ENCODE assay signal across 1 cellular context in the genomic region with DNA sequence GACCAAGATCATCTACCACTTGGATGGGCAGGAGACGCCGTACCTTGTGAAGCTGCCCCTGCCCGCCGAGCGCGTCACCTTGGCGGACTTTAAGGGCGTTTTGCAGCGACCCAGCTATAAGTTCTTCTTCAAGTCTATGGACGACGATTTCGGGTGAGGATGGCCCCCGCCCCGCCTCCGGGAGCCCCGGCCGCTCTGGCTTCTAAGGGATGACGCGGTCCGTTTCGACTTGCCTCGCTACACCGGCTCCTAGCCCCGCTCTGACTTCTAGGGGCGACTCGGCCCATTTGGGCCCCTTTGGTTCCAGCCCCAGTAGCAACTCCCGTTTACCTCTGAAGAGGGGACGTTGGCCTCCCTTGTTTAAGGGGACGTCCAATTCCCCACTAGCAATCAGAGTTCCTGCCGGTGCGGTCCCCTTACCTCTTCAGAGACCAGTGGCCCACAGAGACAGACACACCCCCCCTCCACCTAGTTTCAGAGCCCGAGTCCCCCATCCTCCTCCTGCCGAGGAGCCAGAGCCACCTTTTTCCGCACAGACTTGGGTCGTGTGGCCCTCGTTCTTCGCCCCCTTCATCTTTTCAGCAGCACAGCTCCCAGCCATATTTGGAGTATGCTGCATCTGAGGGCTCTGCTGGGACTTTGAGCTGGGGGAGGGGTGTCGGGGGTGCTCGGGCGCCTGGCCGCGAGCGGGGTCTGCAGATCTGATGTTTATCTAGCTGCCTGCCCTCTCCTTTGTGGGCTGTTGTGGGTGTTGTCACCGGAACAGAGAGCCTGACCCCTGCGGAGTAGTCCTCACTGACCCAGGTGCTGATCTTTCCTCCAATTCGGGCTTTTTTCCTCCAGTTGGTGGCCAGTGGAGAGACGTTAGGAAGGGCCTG.
TF ChIP-seq lines count a peak whose summit lies in the region.

No MANE protein-coding gene starts in this region.

TF ChIP-seq in HepG2, 621 proteins besides CTCF, POLR2A, EP300 and RAD21 (continued from another document and continues in another):
- TF ChIP-seq, protein P1, sequence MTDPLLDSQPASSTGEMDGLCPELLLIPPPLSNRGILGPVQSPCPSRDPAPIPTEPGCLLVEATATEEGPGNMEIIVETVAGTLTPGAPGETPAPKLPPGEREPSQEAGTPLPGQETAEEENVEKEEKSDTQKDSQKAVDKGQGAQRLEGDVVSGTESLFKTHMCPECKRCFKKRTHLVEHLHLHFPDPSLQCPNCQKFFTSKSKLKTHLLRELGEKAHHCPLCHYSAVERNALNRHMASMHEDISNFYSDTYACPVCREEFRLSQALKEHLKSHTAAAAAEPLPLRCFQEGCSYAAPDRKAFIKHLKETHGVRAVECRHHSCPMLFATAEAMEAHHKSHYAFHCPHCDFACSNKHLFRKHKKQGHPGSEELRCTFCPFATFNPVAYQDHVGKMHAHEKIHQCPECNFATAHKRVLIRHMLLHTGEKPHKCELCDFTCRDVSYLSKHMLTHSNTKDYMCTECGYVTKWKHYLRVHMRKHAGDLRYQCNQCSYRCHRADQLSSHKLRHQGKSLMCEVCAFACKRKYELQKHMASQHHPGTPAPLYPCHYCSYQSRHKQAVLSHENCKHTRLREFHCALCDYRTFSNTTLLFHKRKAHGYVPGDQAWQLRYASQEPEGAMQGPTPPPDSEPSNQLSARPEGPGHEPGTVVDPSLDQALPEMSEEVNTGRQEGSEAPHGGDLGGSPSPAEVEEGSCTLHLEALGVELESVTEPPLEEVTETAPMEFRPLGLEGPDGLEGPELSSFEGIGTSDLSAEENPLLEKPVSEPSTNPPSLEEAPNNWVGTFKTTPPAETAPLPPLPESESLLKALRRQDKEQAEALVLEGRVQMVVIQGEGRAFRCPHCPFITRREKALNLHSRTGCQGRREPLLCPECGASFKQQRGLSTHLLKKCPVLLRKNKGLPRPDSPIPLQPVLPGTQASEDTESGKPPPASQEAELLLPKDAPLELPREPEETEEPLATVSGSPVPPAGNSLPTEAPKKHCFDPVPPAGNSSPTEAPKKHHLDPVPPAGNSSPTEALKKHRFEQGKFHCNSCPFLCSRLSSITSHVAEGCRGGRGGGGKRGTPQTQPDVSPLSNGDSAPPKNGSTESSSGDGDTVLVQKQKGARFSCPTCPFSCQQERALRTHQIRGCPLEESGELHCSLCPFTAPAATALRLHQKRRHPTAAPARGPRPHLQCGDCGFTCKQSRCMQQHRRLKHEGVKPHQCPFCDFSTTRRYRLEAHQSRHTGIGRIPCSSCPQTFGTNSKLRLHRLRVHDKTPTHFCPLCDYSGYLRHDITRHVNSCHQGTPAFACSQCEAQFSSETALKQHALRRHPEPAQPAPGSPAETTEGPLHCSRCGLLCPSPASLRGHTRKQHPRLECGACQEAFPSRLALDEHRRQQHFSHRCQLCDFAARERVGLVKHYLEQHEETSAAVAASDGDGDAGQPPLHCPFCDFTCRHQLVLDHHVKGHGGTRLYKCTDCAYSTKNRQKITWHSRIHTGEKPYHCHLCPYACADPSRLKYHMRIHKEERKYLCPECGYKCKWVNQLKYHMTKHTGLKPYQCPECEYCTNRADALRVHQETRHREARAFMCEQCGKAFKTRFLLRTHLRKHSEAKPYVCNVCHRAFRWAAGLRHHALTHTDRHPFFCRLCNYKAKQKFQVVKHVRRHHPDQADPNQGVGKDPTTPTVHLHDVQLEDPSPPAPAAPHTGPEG (CRISPR knock-in tag; IDR thresholded peaks at IDR 0.05), result no peak
- TF ChIP-seq, protein P2, sequence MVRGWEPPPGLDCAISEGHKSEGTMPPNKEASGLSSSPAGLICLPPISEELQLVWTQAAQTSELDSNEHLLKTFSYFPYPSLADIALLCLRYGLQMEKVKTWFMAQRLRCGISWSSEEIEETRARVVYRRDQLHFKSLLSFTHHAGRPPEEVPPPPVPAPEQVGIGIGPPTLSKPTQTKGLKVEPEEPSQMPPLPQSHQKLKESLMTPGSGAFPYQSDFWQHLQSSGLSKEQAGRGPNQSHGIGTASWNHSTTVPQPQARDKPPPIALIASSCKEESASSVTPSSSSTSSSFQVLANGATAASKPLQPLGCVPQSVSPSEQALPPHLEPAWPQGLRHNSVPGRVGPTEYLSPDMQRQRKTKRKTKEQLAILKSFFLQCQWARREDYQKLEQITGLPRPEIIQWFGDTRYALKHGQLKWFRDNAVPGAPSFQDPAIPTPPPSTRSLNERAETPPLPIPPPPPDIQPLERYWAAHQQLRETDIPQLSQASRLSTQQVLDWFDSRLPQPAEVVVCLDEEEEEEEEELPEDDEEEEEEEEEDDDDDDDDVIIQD (CRISPR knock-in tag; IDR thresholded peaks at IDR 0.05; ENCODE audit: low read depth), result no peak
- TF ChIP-seq, protein P3, sequence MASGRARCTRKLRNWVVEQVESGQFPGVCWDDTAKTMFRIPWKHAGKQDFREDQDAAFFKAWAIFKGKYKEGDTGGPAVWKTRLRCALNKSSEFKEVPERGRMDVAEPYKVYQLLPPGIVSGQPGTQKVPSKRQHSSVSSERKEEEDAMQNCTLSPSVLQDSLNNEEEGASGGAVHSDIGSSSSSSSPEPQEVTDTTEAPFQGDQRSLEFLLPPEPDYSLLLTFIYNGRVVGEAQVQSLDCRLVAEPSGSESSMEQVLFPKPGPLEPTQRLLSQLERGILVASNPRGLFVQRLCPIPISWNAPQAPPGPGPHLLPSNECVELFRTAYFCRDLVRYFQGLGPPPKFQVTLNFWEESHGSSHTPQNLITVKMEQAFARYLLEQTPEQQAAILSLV (CRISPR knock-in tag; IDR thresholded peaks at IDR 0.05; ENCODE audit: borderline replicate concordance), result no peak; the same call in 1 of the 2 replicates
- no peak for TF ChIP-seq ZNF577 (CRISPR knock-in tag; IDR thresholded peaks at IDR 0.05; ENCODE audit: borderline replicate concordance, low read depth)
- TF ChIP-seq, protein P4, sequence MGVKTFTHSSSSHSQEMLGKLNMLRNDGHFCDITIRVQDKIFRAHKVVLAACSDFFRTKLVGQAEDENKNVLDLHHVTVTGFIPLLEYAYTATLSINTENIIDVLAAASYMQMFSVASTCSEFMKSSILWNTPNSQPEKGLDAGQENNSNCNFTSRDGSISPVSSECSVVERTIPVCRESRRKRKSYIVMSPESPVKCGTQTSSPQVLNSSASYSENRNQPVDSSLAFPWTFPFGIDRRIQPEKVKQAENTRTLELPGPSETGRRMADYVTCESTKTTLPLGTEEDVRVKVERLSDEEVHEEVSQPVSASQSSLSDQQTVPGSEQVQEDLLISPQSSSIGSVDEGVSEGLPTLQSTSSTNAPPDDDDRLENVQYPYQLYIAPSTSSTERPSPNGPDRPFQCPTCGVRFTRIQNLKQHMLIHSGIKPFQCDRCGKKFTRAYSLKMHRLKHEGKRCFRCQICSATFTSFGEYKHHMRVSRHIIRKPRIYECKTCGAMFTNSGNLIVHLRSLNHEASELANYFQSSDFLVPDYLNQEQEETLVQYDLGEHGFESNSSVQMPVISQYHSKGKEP (CRISPR knock-in tag; IDR thresholded peaks at IDR 0.05), result no peak
- TF ChIP-seq, protein P5, sequence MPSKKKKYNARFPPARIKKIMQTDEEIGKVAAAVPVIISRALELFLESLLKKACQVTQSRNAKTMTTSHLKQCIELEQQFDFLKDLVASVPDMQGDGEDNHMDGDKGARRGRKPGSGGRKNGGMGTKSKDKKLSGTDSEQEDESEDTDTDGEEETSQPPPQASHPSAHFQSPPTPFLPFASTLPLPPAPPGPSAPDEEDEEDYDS (CRISPR knock-in tag; IDR thresholded peaks at IDR 0.05), result peak; percentile 39
- no peak for TF ChIP-seq THAP11 (CRISPR knock-in tag; IDR thresholded peaks at IDR 0.05)
- no peak for TF ChIP-seq SOX13 (IDR thresholded peaks at IDR 0.05)
- TF ChIP-seq SOX13 (CRISPR knock-in tag; conservative IDR thresholded peaks at IDR 0.05 in 1 of 2, IDR thresholded peaks at IDR 0.05 in 1 of 2), result no peak
- no peak for TF ChIP-seq ZNF549 (CRISPR knock-in tag; IDR thresholded peaks at IDR 0.05)
- TF ChIP-seq, protein P6, sequence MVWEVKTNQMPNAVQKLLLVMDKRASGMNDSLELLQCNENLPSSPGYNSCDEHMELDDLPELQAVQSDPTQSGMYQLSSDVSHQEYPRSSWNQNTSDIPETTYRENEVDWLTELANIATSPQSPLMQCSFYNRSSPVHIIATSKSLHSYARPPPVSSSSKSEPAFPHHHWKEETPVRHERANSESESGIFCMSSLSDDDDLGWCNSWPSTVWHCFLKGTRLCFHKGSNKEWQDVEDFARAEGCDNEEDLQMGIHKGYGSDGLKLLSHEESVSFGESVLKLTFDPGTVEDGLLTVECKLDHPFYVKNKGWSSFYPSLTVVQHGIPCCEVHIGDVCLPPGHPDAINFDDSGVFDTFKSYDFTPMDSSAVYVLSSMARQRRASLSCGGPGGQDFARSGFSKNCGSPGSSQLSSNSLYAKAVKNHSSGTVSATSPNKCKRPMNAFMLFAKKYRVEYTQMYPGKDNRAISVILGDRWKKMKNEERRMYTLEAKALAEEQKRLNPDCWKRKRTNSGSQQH (CRISPR knock-in tag; IDR thresholded peaks at IDR 0.05; ENCODE audit: low read depth), result no peak
- TF ChIP-seq RBFOX2 (IDR thresholded peaks at IDR 0.05; ENCODE audit: low read depth, low read length), result peak; percentile 53; the same call in 1 of the 2 replicates
- no peak for TF ChIP-seq FOSL2 (CRISPR knock-in tag; IDR thresholded peaks at IDR 0.05)
- TF ChIP-seq, protein P7, sequence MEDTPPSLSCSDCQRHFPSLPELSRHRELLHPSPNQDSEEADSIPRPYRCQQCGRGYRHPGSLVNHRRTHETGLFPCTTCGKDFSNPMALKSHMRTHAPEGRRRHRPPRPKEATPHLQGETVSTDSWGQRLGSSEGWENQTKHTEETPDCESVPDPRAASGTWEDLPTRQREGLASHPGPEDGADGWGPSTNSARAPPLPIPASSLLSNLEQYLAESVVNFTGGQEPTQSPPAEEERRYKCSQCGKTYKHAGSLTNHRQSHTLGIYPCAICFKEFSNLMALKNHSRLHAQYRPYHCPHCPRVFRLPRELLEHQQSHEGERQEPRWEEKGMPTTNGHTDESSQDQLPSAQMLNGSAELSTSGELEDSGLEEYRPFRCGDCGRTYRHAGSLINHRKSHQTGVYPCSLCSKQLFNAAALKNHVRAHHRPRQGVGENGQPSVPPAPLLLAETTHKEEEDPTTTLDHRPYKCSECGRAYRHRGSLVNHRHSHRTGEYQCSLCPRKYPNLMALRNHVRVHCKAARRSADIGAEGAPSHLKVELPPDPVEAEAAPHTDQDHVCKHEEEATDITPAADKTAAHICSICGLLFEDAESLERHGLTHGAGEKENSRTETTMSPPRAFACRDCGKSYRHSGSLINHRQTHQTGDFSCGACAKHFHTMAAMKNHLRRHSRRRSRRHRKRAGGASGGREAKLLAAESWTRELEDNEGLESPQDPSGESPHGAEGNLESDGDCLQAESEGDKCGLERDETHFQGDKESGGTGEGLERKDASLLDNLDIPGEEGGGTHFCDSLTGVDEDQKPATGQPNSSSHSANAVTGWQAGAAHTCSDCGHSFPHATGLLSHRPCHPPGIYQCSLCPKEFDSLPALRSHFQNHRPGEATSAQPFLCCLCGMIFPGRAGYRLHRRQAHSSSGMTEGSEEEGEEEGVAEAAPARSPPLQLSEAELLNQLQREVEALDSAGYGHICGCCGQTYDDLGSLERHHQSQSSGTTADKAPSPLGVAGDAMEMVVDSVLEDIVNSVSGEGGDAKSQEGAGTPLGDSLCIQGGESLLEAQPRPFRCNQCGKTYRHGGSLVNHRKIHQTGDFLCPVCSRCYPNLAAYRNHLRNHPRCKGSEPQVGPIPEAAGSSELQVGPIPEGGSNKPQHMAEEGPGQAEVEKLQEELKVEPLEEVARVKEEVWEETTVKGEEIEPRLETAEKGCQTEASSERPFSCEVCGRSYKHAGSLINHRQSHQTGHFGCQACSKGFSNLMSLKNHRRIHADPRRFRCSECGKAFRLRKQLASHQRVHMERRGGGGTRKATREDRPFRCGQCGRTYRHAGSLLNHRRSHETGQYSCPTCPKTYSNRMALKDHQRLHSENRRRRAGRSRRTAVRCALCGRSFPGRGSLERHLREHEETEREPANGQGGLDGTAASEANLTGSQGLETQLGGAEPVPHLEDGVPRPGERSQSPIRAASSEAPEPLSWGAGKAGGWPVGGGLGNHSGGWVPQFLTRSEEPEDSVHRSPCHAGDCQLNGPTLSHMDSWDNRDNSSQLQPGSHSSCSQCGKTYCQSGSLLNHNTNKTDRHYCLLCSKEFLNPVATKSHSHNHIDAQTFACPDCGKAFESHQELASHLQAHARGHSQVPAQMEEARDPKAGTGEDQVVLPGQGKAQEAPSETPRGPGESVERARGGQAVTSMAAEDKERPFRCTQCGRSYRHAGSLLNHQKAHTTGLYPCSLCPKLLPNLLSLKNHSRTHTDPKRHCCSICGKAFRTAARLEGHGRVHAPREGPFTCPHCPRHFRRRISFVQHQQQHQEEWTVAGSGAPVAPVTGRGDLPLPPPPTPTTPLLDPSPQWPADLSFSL (CRISPR knock-in tag; IDR thresholded peaks at IDR 0.05), result no peak
- no peak for TF ChIP-seq JUND (CRISPR knock-in tag; IDR thresholded peaks at IDR 0.05)
- TF ChIP-seq, protein P8, sequence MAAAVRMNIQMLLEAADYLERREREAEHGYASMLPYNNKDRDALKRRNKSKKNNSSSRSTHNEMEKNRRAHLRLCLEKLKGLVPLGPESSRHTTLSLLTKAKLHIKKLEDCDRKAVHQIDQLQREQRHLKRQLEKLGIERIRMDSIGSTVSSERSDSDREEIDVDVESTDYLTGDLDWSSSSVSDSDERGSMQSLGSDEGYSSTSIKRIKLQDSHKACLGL (CRISPR knock-in tag; IDR thresholded peaks at IDR 0.05), result no peak
- TF ChIP-seq ZNF724P (CRISPR knock-in tag; IDR thresholded peaks at IDR 0.05; ENCODE audit: borderline replicate concordance), result no peak
- no peak for TF ChIP-seq TGIF2 (CRISPR knock-in tag; IDR thresholded peaks at IDR 0.05)
- TF ChIP-seq HNRNPL (IDR thresholded peaks at IDR 0.05; ENCODE audit: low read depth, low read length), result no peak
- no peak for TF ChIP-seq ZNF558 (CRISPR knock-in tag; IDR thresholded peaks at IDR 0.05; ENCODE audit: borderline replicate concordance)
- TF ChIP-seq ISL2 (CRISPR knock-in tag; IDR thresholded peaks at IDR 0.05), result no peak
- TF ChIP-seq, protein P9, sequence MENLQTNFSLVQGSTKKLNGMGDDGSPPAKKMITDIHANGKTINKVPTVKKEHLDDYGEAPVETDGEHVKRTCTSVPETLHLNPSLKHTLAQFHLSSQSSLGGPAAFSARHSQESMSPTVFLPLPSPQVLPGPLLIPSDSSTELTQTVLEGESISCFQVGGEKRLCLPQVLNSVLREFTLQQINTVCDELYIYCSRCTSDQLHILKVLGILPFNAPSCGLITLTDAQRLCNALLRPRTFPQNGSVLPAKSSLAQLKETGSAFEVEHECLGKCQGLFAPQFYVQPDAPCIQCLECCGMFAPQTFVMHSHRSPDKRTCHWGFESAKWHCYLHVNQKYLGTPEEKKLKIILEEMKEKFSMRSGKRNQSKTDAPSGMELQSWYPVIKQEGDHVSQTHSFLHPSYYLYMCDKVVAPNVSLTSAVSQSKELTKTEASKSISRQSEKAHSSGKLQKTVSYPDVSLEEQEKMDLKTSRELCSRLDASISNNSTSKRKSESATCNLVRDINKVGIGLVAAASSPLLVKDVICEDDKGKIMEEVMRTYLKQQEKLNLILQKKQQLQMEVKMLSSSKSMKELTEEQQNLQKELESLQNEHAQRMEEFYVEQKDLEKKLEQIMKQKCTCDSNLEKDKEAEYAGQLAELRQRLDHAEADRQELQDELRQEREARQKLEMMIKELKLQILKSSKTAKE (CRISPR knock-in tag; IDR thresholded peaks at IDR 0.05; ENCODE audit: borderline replicate concordance), result peak; percentile 47; the same call in 1 of the 2 replicates
- TF ChIP-seq SIN3A (IDR thresholded peaks at IDR 0.05; ENCODE audit: borderline replicate concordance, low read depth, low read length), result no peak
- TF ChIP-seq KAT8 (CRISPR knock-in tag; IDR thresholded peaks at IDR 0.05), result no peak
- TF ChIP-seq ELF4 (CRISPR knock-in tag; IDR thresholded peaks at IDR 0.05; ENCODE audit: borderline replicate concordance), result no peak
- TF ChIP-seq ZFYVE20 (CRISPR knock-in tag; IDR thresholded peaks at IDR 0.05; ENCODE audit: borderline replicate concordance, low read depth), result no peak
- TF ChIP-seq KLF6 (CRISPR knock-in tag; IDR thresholded peaks at IDR 0.05), result no peak
- TF ChIP-seq RNF2 (conservative IDR thresholded peaks at IDR 0.05; ENCODE audit: low read depth), result no peak
- no peak for TF ChIP-seq PTBP1 (IDR thresholded peaks at IDR 0.05; ENCODE audit: low read depth, low read length, poor library complexity, severe bottlenecking)
- TF ChIP-seq SYNCRIP (IDR thresholded peaks at IDR 0.05; ENCODE audit: insufficient read depth, low read depth, low read length), result no peak
- TF ChIP-seq ZEB1 (IDR thresholded peaks at IDR 0.05; ENCODE audit: insufficient replicate concordance, low read depth), result peak; percentile 34
